ENCODE assay signal across 1 cellular context in the genomic region with DNA sequence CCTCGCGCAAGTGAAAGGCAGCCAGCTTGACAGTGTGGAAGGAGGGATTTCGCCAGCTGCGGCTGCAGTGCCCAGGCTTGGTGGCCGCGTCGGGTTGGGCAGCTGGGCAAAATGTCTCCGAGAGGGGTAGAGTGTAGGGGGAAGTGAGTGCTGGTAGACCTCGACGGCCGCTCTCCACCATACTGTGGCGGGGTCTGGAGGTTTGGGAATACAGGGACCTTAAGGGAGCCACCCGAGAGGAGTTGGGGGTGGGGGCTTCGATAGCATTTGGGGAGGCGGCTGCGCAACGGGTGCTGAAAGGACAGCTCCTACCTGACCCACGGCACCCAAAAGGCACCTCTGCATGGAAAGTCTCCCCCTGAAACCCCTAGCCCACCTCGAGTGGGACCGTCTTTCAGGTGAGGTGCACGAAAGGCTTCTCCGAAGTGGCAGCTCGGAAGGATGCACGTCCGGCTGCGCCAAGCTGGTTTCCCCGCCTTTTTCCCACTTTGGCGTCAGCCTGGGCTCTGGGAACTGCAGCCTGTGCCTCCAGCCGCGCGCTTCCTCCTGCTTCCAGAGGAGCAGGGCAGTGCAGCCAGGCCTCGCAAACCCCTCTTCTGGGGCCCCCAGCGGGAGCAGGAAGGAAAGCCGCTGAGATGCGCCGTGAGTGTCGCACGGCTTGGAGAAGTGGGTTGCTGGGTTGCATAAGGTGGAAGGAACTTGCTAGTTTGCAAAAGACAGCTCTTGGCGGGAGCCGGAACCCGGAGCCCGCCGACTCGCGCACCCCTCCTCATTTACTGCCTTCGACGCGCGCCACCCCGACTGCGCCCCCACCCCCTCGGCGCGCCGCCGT.
TF ChIP-seq lines count a peak whose summit lies in the region.

No MANE protein-coding gene starts in this region.

TF ChIP-seq in HepG2, 621 proteins besides CTCF, POLR2A, EP300 and RAD21 (continued from another document and continues in another):
- TF ChIP-seq, protein P1, sequence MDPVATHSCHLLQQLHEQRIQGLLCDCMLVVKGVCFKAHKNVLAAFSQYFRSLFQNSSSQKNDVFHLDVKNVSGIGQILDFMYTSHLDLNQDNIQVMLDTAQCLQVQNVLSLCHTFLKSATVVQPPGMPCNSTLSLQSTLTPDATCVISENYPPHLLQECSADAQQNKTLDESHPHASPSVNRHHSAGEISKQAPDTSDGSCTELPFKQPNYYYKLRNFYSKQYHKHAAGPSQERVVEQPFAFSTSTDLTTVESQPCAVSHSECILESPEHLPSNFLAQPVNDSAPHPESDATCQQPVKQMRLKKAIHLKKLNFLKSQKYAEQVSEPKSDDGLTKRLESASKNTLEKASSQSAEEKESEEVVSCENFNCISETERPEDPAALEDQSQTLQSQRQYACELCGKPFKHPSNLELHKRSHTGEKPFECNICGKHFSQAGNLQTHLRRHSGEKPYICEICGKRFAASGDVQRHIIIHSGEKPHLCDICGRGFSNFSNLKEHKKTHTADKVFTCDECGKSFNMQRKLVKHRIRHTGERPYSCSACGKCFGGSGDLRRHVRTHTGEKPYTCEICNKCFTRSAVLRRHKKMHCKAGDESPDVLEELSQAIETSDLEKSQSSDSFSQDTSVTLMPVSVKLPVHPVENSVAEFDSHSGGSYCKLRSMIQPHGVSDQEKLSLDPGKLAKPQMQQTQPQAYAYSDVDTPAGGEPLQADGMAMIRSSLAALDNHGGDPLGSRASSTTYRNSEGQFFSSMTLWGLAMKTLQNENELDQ (CRISPR knock-in tag; IDR thresholded peaks at IDR 0.05; ENCODE audit: borderline replicate concordance), result no peak
- no peak for TF ChIP-seq ZNF530 (CRISPR knock-in tag; IDR thresholded peaks at IDR 0.05; ENCODE audit: low read depth)
- no peak for TF ChIP-seq ZNF24 (IDR thresholded peaks at IDR 0.05)
- TF ChIP-seq TAF1 (CRISPR knock-in tag; IDR thresholded peaks at IDR 0.05), result no peak
- no peak for TF ChIP-seq ELF1 (CRISPR knock-in tag; IDR thresholded peaks at IDR 0.05)
- TF ChIP-seq, protein P2, sequence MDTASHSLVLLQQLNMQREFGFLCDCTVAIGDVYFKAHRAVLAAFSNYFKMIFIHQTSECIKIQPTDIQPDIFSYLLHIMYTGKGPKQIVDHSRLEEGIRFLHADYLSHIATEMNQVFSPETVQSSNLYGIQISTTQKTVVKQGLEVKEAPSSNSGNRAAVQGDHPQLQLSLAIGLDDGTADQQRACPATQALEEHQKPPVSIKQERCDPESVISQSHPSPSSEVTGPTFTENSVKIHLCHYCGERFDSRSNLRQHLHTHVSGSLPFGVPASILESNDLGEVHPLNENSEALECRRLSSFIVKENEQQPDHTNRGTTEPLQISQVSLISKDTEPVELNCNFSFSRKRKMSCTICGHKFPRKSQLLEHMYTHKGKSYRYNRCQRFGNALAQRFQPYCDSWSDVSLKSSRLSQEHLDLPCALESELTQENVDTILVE (CRISPR knock-in tag; IDR thresholded peaks at IDR 0.05), result no peak
- TF ChIP-seq ZBTB38 (CRISPR knock-in tag; IDR thresholded peaks at IDR 0.05), result peak; percentile 23; the same call in 1 of the 2 replicates
- no peak for TF ChIP-seq MATR3 (CRISPR knock-in tag; IDR thresholded peaks at IDR 0.05)
- no peak for TF ChIP-seq ZNF550 (CRISPR knock-in tag; IDR thresholded peaks at IDR 0.05; ENCODE audit: borderline replicate concordance)
- no peak for TF ChIP-seq SMAD9 (CRISPR knock-in tag; IDR thresholded peaks at IDR 0.05)
- no peak for TF ChIP-seq FOXM1 (CRISPR knock-in tag; IDR thresholded peaks at IDR 0.05)
- no peak for TF ChIP-seq ZBTB42 (CRISPR knock-in tag; IDR thresholded peaks at IDR 0.05)
- TF ChIP-seq HNRNPK (IDR thresholded peaks at IDR 0.05; ENCODE audit: low read depth, low read length, poor library complexity, severe bottlenecking), result no peak
- TF ChIP-seq TMF1 (CRISPR knock-in tag; IDR thresholded peaks at IDR 0.05; ENCODE audit: low read depth), result no peak
- no peak for TF ChIP-seq ONECUT2 (CRISPR knock-in tag; IDR thresholded peaks at IDR 0.05)
- TF ChIP-seq ZNF205 (CRISPR knock-in tag; IDR thresholded peaks at IDR 0.05), result 0 out of 2 replicates have a peak, but pooled peaks have one; percentile 40
- TF ChIP-seq, protein P3, sequence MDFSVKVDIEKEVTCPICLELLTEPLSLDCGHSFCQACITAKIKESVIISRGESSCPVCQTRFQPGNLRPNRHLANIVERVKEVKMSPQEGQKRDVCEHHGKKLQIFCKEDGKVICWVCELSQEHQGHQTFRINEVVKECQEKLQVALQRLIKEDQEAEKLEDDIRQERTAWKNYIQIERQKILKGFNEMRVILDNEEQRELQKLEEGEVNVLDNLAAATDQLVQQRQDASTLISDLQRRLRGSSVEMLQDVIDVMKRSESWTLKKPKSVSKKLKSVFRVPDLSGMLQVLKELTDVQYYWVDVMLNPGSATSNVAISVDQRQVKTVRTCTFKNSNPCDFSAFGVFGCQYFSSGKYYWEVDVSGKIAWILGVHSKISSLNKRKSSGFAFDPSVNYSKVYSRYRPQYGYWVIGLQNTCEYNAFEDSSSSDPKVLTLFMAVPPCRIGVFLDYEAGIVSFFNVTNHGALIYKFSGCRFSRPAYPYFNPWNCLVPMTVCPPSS (IDR thresholded peaks at IDR 0.05), result no peak
- TF ChIP-seq CHD4 (IDR thresholded peaks at IDR 0.05; ENCODE audit: borderline replicate concordance, low read length), result no peak
- TF ChIP-seq, protein P4, sequence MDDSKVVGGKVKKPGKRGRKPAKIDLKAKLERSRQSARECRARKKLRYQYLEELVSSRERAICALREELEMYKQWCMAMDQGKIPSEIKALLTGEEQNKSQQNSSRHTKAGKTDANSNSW (CRISPR knock-in tag; IDR thresholded peaks at IDR 0.05; ENCODE audit: borderline replicate concordance), result no peak
- TF ChIP-seq ZNF3 (CRISPR knock-in tag; IDR thresholded peaks at IDR 0.05), result no peak
- TF ChIP-seq CHCHD3 (CRISPR knock-in tag; IDR thresholded peaks at IDR 0.05), result no peak
- TF ChIP-seq ZNF317 (CRISPR knock-in tag; IDR thresholded peaks at IDR 0.05), result no peak
- TF ChIP-seq, protein P5, sequence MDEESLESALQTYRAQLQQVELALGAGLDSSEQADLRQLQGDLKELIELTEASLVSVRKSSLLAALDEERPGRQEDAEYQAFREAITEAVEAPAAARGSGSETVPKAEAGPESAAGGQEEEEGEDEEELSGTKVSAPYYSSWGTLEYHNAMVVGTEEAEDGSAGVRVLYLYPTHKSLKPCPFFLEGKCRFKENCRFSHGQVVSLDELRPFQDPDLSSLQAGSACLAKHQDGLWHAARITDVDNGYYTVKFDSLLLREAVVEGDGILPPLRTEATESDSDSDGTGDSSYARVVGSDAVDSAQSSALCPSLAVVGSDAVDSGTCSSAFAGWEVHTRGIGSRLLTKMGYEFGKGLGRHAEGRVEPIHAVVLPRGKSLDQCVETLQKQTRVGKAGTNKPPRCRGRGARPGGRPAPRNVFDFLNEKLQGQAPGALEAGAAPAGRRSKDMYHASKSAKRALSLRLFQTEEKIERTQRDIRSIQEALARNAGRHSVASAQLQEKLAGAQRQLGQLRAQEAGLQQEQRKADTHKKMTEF (CRISPR knock-in tag; IDR thresholded peaks at IDR 0.05), result peak; percentile 7; the same call in 1 of the 2 replicates
- TF ChIP-seq HNRNPL (IDR thresholded peaks at IDR 0.05; ENCODE audit: low read depth, low read length), result 0 out of 2 replicates have a peak, but pooled peaks have one; percentile 52
- no peak for TF ChIP-seq KLF9 (CRISPR knock-in tag; IDR thresholded peaks at IDR 0.05; ENCODE audit: low read depth)
- no peak for TF ChIP-seq SALL2 (CRISPR knock-in tag; IDR thresholded peaks at IDR 0.05)
- no peak for TF ChIP-seq ZNF83 (CRISPR knock-in tag; IDR thresholded peaks at IDR 0.05; ENCODE audit: borderline replicate concordance)
- TF ChIP-seq, protein P6, sequence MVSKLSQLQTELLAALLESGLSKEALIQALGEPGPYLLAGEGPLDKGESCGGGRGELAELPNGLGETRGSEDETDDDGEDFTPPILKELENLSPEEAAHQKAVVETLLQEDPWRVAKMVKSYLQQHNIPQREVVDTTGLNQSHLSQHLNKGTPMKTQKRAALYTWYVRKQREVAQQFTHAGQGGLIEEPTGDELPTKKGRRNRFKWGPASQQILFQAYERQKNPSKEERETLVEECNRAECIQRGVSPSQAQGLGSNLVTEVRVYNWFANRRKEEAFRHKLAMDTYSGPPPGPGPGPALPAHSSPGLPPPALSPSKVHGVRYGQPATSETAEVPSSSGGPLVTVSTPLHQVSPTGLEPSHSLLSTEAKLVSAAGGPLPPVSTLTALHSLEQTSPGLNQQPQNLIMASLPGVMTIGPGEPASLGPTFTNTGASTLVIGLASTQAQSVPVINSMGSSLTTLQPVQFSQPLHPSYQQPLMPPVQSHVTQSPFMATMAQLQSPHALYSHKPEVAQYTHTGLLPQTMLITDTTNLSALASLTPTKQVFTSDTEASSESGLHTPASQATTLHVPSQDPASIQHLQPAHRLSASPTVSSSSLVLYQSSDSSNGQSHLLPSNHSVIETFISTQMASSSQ (IDR thresholded peaks at IDR 0.05; ENCODE audit: low read depth), result no peak
- TF ChIP-seq, protein P6 (CRISPR knock-in tag; IDR thresholded peaks at IDR 0.05; ENCODE audit: borderline replicate concordance), result no peak
- TF ChIP-seq ARHGAP35 (CRISPR knock-in tag; IDR thresholded peaks at IDR 0.05; ENCODE audit: borderline replicate concordance), result no peak; the same call in 1 of the 2 replicates
- no peak for TF ChIP-seq TSC22D2 (CRISPR knock-in tag; IDR thresholded peaks at IDR 0.05; ENCODE audit: borderline replicate concordance)
- no peak for TF ChIP-seq ZBTB20 (CRISPR knock-in tag; IDR thresholded peaks at IDR 0.05; ENCODE audit: borderline replicate concordance, low read depth)
- TF ChIP-seq TGIF2 (CRISPR knock-in tag; IDR thresholded peaks at IDR 0.05), result no peak
- TF ChIP-seq ZNF788 (CRISPR knock-in tag; IDR thresholded peaks at IDR 0.05; ENCODE audit: borderline replicate concordance), result no peak
- TF ChIP-seq, protein P7, sequence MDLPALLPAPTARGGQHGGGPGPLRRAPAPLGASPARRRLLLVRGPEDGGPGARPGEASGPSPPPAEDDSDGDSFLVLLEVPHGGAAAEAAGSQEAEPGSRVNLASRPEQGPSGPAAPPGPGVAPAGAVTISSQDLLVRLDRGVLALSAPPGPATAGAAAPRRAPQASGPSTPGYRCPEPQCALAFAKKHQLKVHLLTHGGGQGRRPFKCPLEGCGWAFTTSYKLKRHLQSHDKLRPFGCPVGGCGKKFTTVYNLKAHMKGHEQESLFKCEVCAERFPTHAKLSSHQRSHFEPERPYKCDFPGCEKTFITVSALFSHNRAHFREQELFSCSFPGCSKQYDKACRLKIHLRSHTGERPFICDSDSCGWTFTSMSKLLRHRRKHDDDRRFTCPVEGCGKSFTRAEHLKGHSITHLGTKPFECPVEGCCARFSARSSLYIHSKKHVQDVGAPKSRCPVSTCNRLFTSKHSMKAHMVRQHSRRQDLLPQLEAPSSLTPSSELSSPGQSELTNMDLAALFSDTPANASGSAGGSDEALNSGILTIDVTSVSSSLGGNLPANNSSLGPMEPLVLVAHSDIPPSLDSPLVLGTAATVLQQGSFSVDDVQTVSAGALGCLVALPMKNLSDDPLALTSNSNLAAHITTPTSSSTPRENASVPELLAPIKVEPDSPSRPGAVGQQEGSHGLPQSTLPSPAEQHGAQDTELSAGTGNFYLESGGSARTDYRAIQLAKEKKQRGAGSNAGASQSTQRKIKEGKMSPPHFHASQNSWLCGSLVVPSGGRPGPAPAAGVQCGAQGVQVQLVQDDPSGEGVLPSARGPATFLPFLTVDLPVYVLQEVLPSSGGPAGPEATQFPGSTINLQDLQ (CRISPR knock-in tag; IDR thresholded peaks at IDR 0.05), result 0 out of 2 replicates have a peak, but pooled peaks have one; percentile 25
- 0 out of 2 replicates have a peak, but pooled peaks have one; percentile 27 for TF ChIP-seq CBX5 (CRISPR knock-in tag; IDR thresholded peaks at IDR 0.05; ENCODE audit: borderline replicate concordance)
- no peak for TF ChIP-seq MTF1 (CRISPR knock-in tag; IDR thresholded peaks at IDR 0.05)
- no peak for TF ChIP-seq ZNF724P (CRISPR knock-in tag; IDR thresholded peaks at IDR 0.05; ENCODE audit: borderline replicate concordance)
- no peak for TF ChIP-seq DPF2 (CRISPR knock-in tag; IDR thresholded peaks at IDR 0.05; ENCODE audit: borderline replicate concordance, low read depth)
- TF ChIP-seq, protein P8, sequence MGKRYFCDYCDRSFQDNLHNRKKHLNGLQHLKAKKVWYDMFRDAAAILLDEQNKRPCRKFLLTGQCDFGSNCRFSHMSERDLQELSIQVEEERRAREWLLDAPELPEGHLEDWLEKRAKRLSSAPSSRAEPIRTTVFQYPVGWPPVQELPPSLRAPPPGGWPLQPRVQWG (CRISPR knock-in tag; IDR thresholded peaks at IDR 0.05; ENCODE audit: borderline replicate concordance, low read depth), result no peak
- peak; percentile 75; the same call in 1 of the 2 replicates for TF ChIP-seq PCBP1 (IDR thresholded peaks at IDR 0.05; ENCODE audit: borderline replicate concordance, low read depth, low read length)
- no peak for TF ChIP-seq NFIB (CRISPR knock-in tag; IDR thresholded peaks at IDR 0.05; ENCODE audit: borderline replicate concordance)
- no peak for TF ChIP-seq ZNF382 (CRISPR knock-in tag; IDR thresholded peaks at IDR 0.05; ENCODE audit: borderline replicate concordance)
- no peak for TF ChIP-seq ZNF891 (CRISPR knock-in tag; IDR thresholded peaks at IDR 0.05)
- TF ChIP-seq HNRNPH1 (optimal IDR thresholded peaks at IDR 0.05; ENCODE audit: low read depth, low read length), result no peak
- TF ChIP-seq ZNF33B (CRISPR knock-in tag; IDR thresholded peaks at IDR 0.05), result 0 out of 2 replicates have a peak, but pooled peaks have one; percentile 29
- TF ChIP-seq, protein P9, sequence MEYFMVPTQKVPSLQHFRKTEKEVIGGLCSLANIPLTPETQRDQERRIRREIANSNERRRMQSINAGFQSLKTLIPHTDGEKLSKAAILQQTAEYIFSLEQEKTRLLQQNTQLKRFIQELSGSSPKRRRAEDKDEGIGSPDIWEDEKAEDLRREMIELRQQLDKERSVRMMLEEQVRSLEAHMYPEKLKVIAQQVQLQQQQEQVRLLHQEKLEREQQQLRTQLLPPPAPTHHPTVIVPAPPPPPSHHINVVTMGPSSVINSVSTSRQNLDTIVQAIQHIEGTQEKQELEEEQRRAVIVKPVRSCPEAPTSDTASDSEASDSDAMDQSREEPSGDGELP (IDR thresholded peaks at IDR 0.05; ENCODE audit: borderline replicate concordance, low read depth), result no peak
- no peak for TF ChIP-seq YEATS2 (CRISPR knock-in tag; IDR thresholded peaks at IDR 0.05; ENCODE audit: borderline replicate concordance)
